7 cellular contexts compared by ENCODE assay signal in the genomic region with DNA sequence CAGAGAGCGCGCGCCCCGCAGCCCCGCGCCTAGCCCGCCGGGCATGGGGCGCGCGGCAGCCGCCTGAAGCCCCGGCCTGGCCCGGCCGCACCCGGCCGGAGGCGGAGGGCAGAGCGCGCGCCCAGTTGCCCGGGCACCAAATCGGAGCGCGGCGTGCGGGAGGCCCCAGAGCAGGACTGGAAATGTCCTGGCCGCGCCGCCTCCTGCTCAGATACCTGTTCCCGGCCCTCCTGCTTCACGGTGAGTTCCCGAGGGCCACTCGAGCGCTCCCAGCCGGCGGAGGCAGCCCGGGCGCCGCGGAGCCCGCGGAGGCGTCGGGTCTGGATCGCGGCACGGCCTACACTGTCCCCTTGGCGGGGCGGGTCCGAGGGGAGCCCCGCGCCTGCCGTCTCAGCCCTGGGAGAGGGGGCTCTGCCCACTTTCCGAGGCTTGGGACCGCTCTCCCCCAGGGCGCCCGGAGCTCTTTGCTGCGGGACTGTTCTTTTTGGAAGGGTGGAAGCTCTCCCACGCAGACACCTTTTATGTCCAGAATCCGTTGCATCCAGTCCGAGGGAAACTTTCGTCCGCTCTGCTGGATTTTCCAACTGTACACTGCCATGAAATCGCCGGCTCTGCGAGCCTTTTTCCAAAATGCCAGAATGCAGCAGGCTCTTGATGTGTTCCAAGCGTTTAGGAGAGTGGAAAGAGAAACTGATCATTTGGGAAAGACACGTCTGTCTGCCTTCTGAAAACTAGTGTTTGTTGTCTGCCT. TPM values are rescaled to one million over a fixed set of nuclear protein-coding genes. Genes with fewer than 3 reads are reported as not detected.
DNase-seq lines count a peak whose midpoint lies in the region; ATAC-seq, FAIRE-seq and TF ChIP-seq lines count a peak whose summit lies in the region.

No MANE protein-coding gene starts in this region.

- H3K9me3 Mint-ChIP-seq in stimulated activated naive CD8-positive, alpha-beta T cell treated with anti-CD3 and anti-CD28 coated beads, Interleukin-15, amount 100 ng/mL, for 72 hours, result no peaks in the 10 kb centered on the region

- H3K4me1 ChIP-seq in adipocyte (ENCODE audit: control insufficient read depth, insufficient read depth, low read length) (peaks cover 32% of the 10 kb centered on the region), keratinocyte (ENCODE audit: control insufficient read depth, extremely low read depth, insufficient read depth, low read length) (peaks cover 21% of the 10 kb centered on the region)

- peak in 1 of 3 experiments; percentile 6 for TF ChIP-seq CTCF in keratinocyte (optimal IDR thresholded peaks at IDR 0.05 in 1 of 3, IDR thresholded peaks at IDR 0.05 in 1 of 3, conservative IDR thresholded peaks at IDR 0.05 in 1 of 3; ENCODE audit: extremely low read depth in 1 of 3, insufficient read depth in 2 of 3, low read length in 3 of 3)

- H3K27me3 Mint-ChIP-seq in stimulated activated naive CD8-positive, alpha-beta T cell treated with anti-CD3 and anti-CD28 coated beads, Interleukin-15, amount 100 ng/mL, for 72 hours, result peaks cover 63% of the 10 kb centered on the region

- H4K20me1 ChIP-seq in keratinocyte (ENCODE audit: control insufficient read depth, extremely low read depth, insufficient read depth, low read length), result no peaks in the 10 kb centered on the region

- H3K9me3 ChIP-seq in adipocyte (ENCODE audit: control insufficient read depth, low read length), result no peaks in the 10 kb centered on the region
- H3K9me3 ChIP-seq in keratinocyte (ENCODE audit: control insufficient read depth, low read depth, low read length), result no peaks in the 10 kb centered on the region

- peak overlapping the region; percentile 44 to 50 for H3K4me3 Mint-ChIP-seq in stimulated activated naive CD8-positive, alpha-beta T cell treated with anti-CD3 and anti-CD28 coated beads, Interleukin-15, amount 100 ng/mL, for 72 hours

- no peaks in the 10 kb centered on the region for H3K79me2 ChIP-seq in keratinocyte (ENCODE audit: control insufficient read depth, insufficient read depth, low read length)

- no peaks in the 10 kb centered on the region for H3K27me3 ChIP-seq in adipocyte (replicated peaks; ENCODE audit: control insufficient read depth, insufficient read depth, low read length)
- peaks cover 16% of the 10 kb centered on the region for H3K27me3 ChIP-seq in keratinocyte (ENCODE audit: control insufficient read depth, extremely low read depth, insufficient read depth, low read length)

- H3K9ac ChIP-seq in adipocyte (ENCODE audit: low read length), result peak overlapping the region; percentile 95
- peak overlapping the region; percentile 53 for H3K9ac ChIP-seq in keratinocyte (ENCODE audit: control insufficient read depth, extremely low read depth, insufficient read depth, low read length)

- H3K27ac ChIP-seq in keratinocyte (ENCODE audit: control insufficient read depth, insufficient read depth, low read length), result no peak overlapping the region

- DNase-seq in HuH-7 (ENCODE audit: low spot score) (peak; percentile 46), adipocyte (ENCODE audit: low read depth) (peak; percentile 47), keratinocyte (ENCODE audit: low read depth, low spot score) (no peak), hippocampal formation (lab: John Stamatoyannopoulos, UW) (no peak)
- no peak for DNase-seq in stimulated activated naive CD8-positive, alpha-beta T cell treated with anti-CD3 and anti-CD28 coated beads, Interleukin-15, amount 100 ng/mL, for 72 hours

- peak; percentile 49 for ATAC-seq in stimulated activated naive CD8-positive, alpha-beta T cell treated with anti-CD3 and anti-CD28 coated beads, Interleukin-15, amount 100 ng/mL, for 72 hours
- ATAC-seq in HG02885 (IDR thresholded peaks at IDR 0.05; ENCODE audit: poor library complexity, unreplicated experiment), result no peak
- ATAC-seq in HG03432 (IDR thresholded peaks at IDR 0.05; ENCODE audit: unreplicated experiment), result no peak

- H3K27ac Mint-ChIP-seq in stimulated activated naive CD8-positive, alpha-beta T cell treated with anti-CD3 and anti-CD28 coated beads, Interleukin-15, amount 100 ng/mL, for 72 hours, result peak overlapping the region in 1 of 2 donors; percentile 63

- peak overlapping the region; percentile 76 for H2AFZ ChIP-seq in keratinocyte (ENCODE audit: control insufficient read depth, low read length)

- H3K4me3 ChIP-seq in adipocyte (ENCODE audit: low read length) (peak overlapping the region; percentile 90), keratinocyte (ENCODE audit: control insufficient read depth in 2 of 3, extremely low read depth in 1 of 3, insufficient read depth in 2 of 3, low read depth in 1 of 3, low read length in 3 of 3) (peak overlapping the region; percentile 50 to 72 (median 51))

- no peaks in the 10 kb centered on the region for H3K9me1 ChIP-seq in keratinocyte (ENCODE audit: control insufficient read depth, extremely low read depth, insufficient read depth, low read length)

- H3K4me2 ChIP-seq in keratinocyte (ENCODE audit: control insufficient read depth, extremely low read depth, insufficient read depth, low read depth, low read length), result peak overlapping the region; percentile 82

- no peak for FAIRE-seq in keratinocyte (lab: Jason Lieb, UNC)

- dilution Hi-C loops in keratinocyte (cut with MboI; ENCODE audit: extremely low pct_ligation_motif_present, low sequenced_read_pairs), result no loop called here

- peaks cover 5% of the 10 kb centered on the region for H3K36me3 ChIP-seq in adipocyte (ENCODE audit: control insufficient read depth, insufficient read depth, low read length, severe bottlenecking)
- H3K36me3 ChIP-seq in keratinocyte (ENCODE audit: control insufficient read depth in 2 of 2, extremely low read depth in 1 of 2, insufficient read depth in 2 of 2, low read length in 2 of 2), result no peaks in the 10 kb centered on the region

- peaks cover 7% of the 10 kb centered on the region for H3K4me1 Mint-ChIP-seq in stimulated activated naive CD8-positive, alpha-beta T cell treated with anti-CD3 and anti-CD28 coated beads, Interleukin-15, amount 100 ng/mL, for 72 hours

RNA-seq across cellular contexts. Expression of a gene that starts 0.5 kb away (rescaled TPM):
- polyA plus RNA-seq in keratinocyte, result 1.4 to 17.2 TPM (median 8.5 TPM) in 3 replicates
- polyA plus RNA-seq in keratinocyte (2011; ENCODE audit: low read depth), result 1.9 TPM
- 3.0 and 3.3 TPM in 2 replicates for polyA plus RNA-seq in keratinocyte (2011; cell fraction: cytosol; rRNA removed)
- polyA plus RNA-seq in keratinocyte (2011; cell fraction: nucleus; rRNA removed), result 2.6 and 3.5 TPM in 2 replicates
- 2.4 and 10.5 TPM in 2 replicates for polyA plus RNA-seq in keratinocyte (2012; ENCODE audit: low replicate concordance)
- 0.49 to 11.2 TPM (median 4.6 TPM) in 3 replicates for polyA minus RNA-seq in keratinocyte
- 4.8 TPM for polyA minus RNA-seq in keratinocyte (2011; cell fraction: cytosol; rRNA and poly(A)+ RNA removed)
- polyA minus RNA-seq in keratinocyte (2011; cell fraction: nucleus; rRNA and poly(A)+ RNA removed), result 0.54 and 3.4 TPM in 2 replicates

Comparison
In these comparisons a context has a peak if more than half of its experiments do, and no peak if none do; other contexts are left out.
1. DNase-seq: peak in HuH-7 (single experiment) and adipocyte (single experiment); none in keratinocyte (single experiment), stimulated activated naive CD8-positive, alpha-beta T cell treated with anti-CD3 and anti-CD28 coated beads, Interleukin-15, amount 100 ng/mL, for 72 hours (0 of 2) and hippocampal formation (0 of 2).